In the genomic region with DNA sequence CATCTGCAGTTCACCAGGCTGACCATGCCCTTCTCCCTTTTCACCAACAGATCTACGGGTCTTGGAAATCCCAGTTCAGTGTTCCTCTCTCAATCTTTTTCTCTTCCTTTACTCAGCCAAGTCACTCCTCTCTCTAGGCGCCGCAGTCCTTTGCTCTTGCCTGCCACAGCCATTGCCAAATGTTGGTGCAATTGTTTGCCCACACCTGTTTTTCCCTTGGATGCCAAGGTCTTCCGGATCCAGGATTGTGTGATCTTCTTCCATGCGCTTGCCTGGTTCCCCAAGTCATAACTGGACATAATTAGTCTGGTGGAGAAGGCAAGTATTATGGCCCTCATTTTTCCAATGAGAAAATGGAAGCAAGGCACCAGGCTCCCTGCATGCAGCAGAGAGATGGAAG, we compare ENCODE assay signal across 21 cellular contexts.
A peak's percentile ranks its signal among the peaks of the same experiment; 100 is the strongest.
DNase-seq lines count a peak whose midpoint lies in the region; TF ChIP-seq lines count a peak whose summit lies in the region.
"Had no signal": no experiment of that assay in that cellular context is flagged by ENCODE, and none has a peak within 500 bp of the region (broad histone marks: within the 10 kb centered on the region; RNA-seq: fewer than 3 reads in every experiment).

No MANE protein-coding gene starts in this region.

- no peak overlapping the region for H3K4ac ChIP-seq in H9 (ENCODE audit: low read depth, low read length)

- H3K23ac ChIP-seq in H9 (ENCODE audit: insufficient read length, low read depth, low read length), result no peak overlapping the region

- TF ChIP-seq CTCF in H9 (conservative IDR thresholded peaks at IDR 0.05) (no peak), endothelial cell (IDR thresholded peaks at IDR 0.05; ENCODE audit: unreplicated experiment) (no peak), prostate gland (IDR thresholded peaks at IDR 0.05) (no peak)

- H3K9ac ChIP-seq in BLaER1 treated with 17β-estradiol and CSF1 and Interleukin-3, amounts not matched to agents 10 nM and 100 nM, result no peak overlapping the region
- no peak overlapping the region for H3K9ac ChIP-seq in H9 (ENCODE audit: extremely low read depth, insufficient read length, low read length)
- H3K9ac ChIP-seq: BLaER1 had no signal

- H3K79me1 ChIP-seq in H9 (ENCODE audit: insufficient read depth, low read depth, low read length, poor library complexity, severe bottlenecking), result no peaks in the 10 kb centered on the region

- peak overlapping the region in 6 of 11 experiments; percentile 1 to 28 (median 12); a peak in 5 of 22 replicates for H3K4me2 ChIP-seq in BLaER1 treated with 17β-estradiol and CSF1 and Interleukin-3, amounts not matched to agents 10 nM and 100 nM
- H3K4me2 ChIP-seq in H9 (ENCODE audit: insufficient read depth, insufficient read length, low read length), result no peak overlapping the region
- H3K4me2 ChIP-seq: BLaER1 had no signal

- peaks cover 0 to 49% (median 0%) of the 10 kb centered on the region in 11 experiments; a peak in 2 of 22 replicates for H4K20me1 ChIP-seq in BLaER1 treated with 17β-estradiol and CSF1 and Interleukin-3, amounts not matched to agents 10 nM and 100 nM
- no peaks in the 10 kb centered on the region for H4K20me1 ChIP-seq in H9 (ENCODE audit: control insufficient read depth, insufficient read depth, insufficient read length)
- H4K20me1 ChIP-seq: BLaER1 had no signal

- no peak overlapping the region for H3K14ac ChIP-seq in H9 (ENCODE audit: insufficient read depth, low read length)

- H3K4me1 Mint-ChIP-seq in H9 (peaks cover 9 to 10% of the 10 kb centered on the region in 2 experiments), endothelial cell (ENCODE audit: unreplicated experiment) (peaks cover 60% of the 10 kb centered on the region)

- no peaks in the 10 kb centered on the region for H3K23me2 ChIP-seq in H9 (ENCODE audit: insufficient read length, low read depth, low read length, poor library complexity, severe bottlenecking)

- H3K9me3 ChIP-seq in BLaER1 treated with 17β-estradiol and CSF1 and Interleukin-3, amounts not matched to agents 10 nM and 100 nM (replicated peaks in 1 of 11), result peaks cover 7 to 23% (median 20%) of the 10 kb centered on the region in 11 experiments; a peak in 21 of 22 replicates
- H3K9me3 ChIP-seq in H9 (ENCODE audit: control insufficient read depth, low read depth, low read length) (no peaks in the 10 kb centered on the region), prostate gland (no peaks in the 10 kb centered on the region)

- H3T11ph ChIP-seq in H9 (ENCODE audit: low read length), result no peak overlapping the region

- no peak overlapping the region for H2BK15ac ChIP-seq in H9 (ENCODE audit: low read depth, low read length)

- H3K36me3 ChIP-seq in BLaER1 treated with 17β-estradiol and CSF1 and Interleukin-3, amounts not matched to agents 10 nM and 100 nM, result peaks cover 0 to 20% (median 0%) of the 10 kb centered on the region in 11 experiments; a peak in 1 of 22 replicates
- no peaks in the 10 kb centered on the region for H3K36me3 ChIP-seq in prostate gland
- H3K36me3 ChIP-seq: BLaER1 had no signal

- H3K36me3 Mint-ChIP-seq in H9 (ENCODE audit: insufficient read depth in 1 of 3, low read depth in 3 of 3), result peaks cover 0 to 1% (median 0%) of the 10 kb centered on the region in 3 experiments; a peak in 3 of 7 replicates
- no peaks in the 10 kb centered on the region for H3K36me3 Mint-ChIP-seq in endothelial cell (ENCODE audit: low read depth, unreplicated experiment)
- H3K36me3 Mint-ChIP-seq: CD8-positive, alpha-beta T cell had no signal

- no peak overlapping the region for H2AFZ ChIP-seq in H9 (ENCODE audit: low read length)

- H3K27me3 ChIP-seq in BLaER1 treated with 17β-estradiol and CSF1 and Interleukin-3, amounts not matched to agents 10 nM and 100 nM, result no peaks in the 10 kb centered on the region
- H3K27me3 ChIP-seq in H9 (ENCODE audit: insufficient read depth, low read length) (no peaks in the 10 kb centered on the region), prostate gland (replicated peaks; ENCODE audit: insufficient read depth) (no peaks in the 10 kb centered on the region)
- H3K27me3 ChIP-seq: BLaER1, MG63 had no signal

- TF ChIP-seq POLR2A in prostate gland (IDR thresholded peaks at IDR 0.05), result no peak

- H3K27me3 Mint-ChIP-seq in H9 (ENCODE audit: low read depth), result no peaks in the 10 kb centered on the region; the same call in 1 of the 2 replicates
- peaks cover 2% of the 10 kb centered on the region for H3K27me3 Mint-ChIP-seq in endothelial cell (ENCODE audit: unreplicated experiment)

- no peak overlapping the region for H3K56ac ChIP-seq in H9 (ENCODE audit: insufficient read length, low read depth, low read length)

- no peak overlapping the region for H3K27ac ChIP-seq in BLaER1 treated with 17β-estradiol and CSF1 and Interleukin-3, amounts not matched to agents 10 nM and 100 nM
- no peak overlapping the region for H3K27ac ChIP-seq in H9 (ENCODE audit: insufficient read length, low read depth, low read length)
- H3K27ac ChIP-seq in prostate gland, result peak overlapping the region; percentile 10 to 68
- H3K27ac ChIP-seq: BLaER1 had no signal

- no peak overlapping the region for H3K4me3 Mint-ChIP-seq in H9
- H3K4me3 Mint-ChIP-seq in endothelial cell (ENCODE audit: unreplicated experiment), result no peak overlapping the region
- H3K4me3 Mint-ChIP-seq: CD8-positive, alpha-beta T cell had no signal

- peaks cover 0 to 15% (median 7%) of the 10 kb centered on the region in 10 experiments; a peak in 11 of 20 replicates for H3K4me1 ChIP-seq in BLaER1 treated with 17β-estradiol and CSF1 and Interleukin-3, amounts not matched to agents 10 nM and 100 nM
- H3K4me1 ChIP-seq in H9 (ENCODE audit: insufficient read depth, low read length), result peaks cover 5% of the 10 kb centered on the region; the same call in 1 of the 2 replicates
- no peaks in the 10 kb centered on the region for H3K4me1 ChIP-seq in prostate gland (replicated peaks)

- no peak overlapping the region for H4K8ac ChIP-seq in H9 (replicated peaks; ENCODE audit: insufficient read length, low read depth, low read length)

- H4K5ac ChIP-seq in H9 (ENCODE audit: insufficient read length, low read depth, low read length), result no peak overlapping the region

- WGBS in H9 (ENCODE audit: extremely low coverage, insufficient read length, low lambda C conversion rate), result no CpG with 5 or more reads among the region's 5 CpGs
- WGBS in prostate gland, result 58% methylated on average over 5 of the region's 5 CpGs

- no peak overlapping the region for H4K91ac ChIP-seq in H9 (ENCODE audit: insufficient read length, low read depth, low read length)

- no peak overlapping the region for H3K18ac ChIP-seq in H9 (ENCODE audit: insufficient read length, low read depth, low read length)

- DNase-seq in H9 (no peak), endothelial cell (ENCODE audit: low spot score) (no peak), prostate gland (ENCODE audit: low spot score) (no peak), cardiac septum (ENCODE audit: low spot score) (no peak), NAMALWA (ENCODE audit: low spot score) (no peak)
- DNase-seq in central memory CD4-positive, alpha-beta T cell, result no peak
- DNase-seq: ACHN; CD8-positive, alpha-beta T cell; EL; GF-D8; Karpas-422; MG63; NCI-H1048; NCI-H1417 treated with DMSO at 0.1 percent for 48 hours; NCI-H187; NCI-H446 treated with DMSO at 0.1 percent for 48 hours; NCI-H526 treated with DMSO at 0.1 percent for 48 hours; RPMI8226; SHP77 had no signal

- no peak overlapping the region for H2BK12ac ChIP-seq in H9 (ENCODE audit: insufficient read length, low read depth, low read length)

- no peak overlapping the region for H3K4me3 ChIP-seq in BLaER1 treated with 17β-estradiol and CSF1 and Interleukin-3, amounts not matched to agents 10 nM and 100 nM
- H3K4me3 ChIP-seq in prostate gland, result no peak overlapping the region
- H3K4me3 ChIP-seq: BLaER1, MG63 had no signal

- no peak overlapping the region for H2BK20ac ChIP-seq in H9 (ENCODE audit: low read depth, low read length, poor library complexity, severe bottlenecking)

- H3K27ac Mint-ChIP-seq in H9 (peak overlapping the region in 2 of 3 experiments; percentile 4 to 8; a peak in 4 of 7 replicates), endothelial cell (ENCODE audit: unreplicated experiment) (peak overlapping the region; percentile 85)
- H3K27ac Mint-ChIP-seq: CD8-positive, alpha-beta T cell had no signal

- H3K9me3 Mint-ChIP-seq in H9 (peaks cover 0 to 10% of the 10 kb centered on the region in 2 experiments; a peak in 4 of 5 replicates), endothelial cell (ENCODE audit: unreplicated experiment) (no peaks in the 10 kb centered on the region)

- H2AK5ac ChIP-seq in H9 (ENCODE audit: insufficient read length, low read length), result no peak overlapping the region

- H2BK120ac ChIP-seq in H9 (ENCODE audit: low read depth, low read length, poor library complexity, severe bottlenecking), result no peak overlapping the region

- H3K79me2 ChIP-seq in H9 (ENCODE audit: insufficient read depth, low read length), result no peaks in the 10 kb centered on the region

- no peak overlapping the region for H2BK5ac ChIP-seq in H9 (ENCODE audit: insufficient read length, low read length)

- intact Hi-C loops in prostate gland (cut with DNase I) (loop anchor here (5.0 kb wide), 2 partner anchors 80 to 195 kb away; no protein-coding TSS in a partner anchor), cardiac septum (cut with DNase I) (no loop called here)

Comparison
In these comparisons a context has a peak if more than half of its experiments do, and no peak if none do; other contexts are left out.
1. H3K27ac ChIP-seq: peak in prostate gland (2 of 2); none in BLaER1 treated with 17β-estradiol and CSF1 and Interleukin-3, amounts not matched to agents 10 nM and 100 nM (0 of 11) and H9 (single experiment).